11 cellular contexts compared by ENCODE assay signal in the genomic region with DNA sequence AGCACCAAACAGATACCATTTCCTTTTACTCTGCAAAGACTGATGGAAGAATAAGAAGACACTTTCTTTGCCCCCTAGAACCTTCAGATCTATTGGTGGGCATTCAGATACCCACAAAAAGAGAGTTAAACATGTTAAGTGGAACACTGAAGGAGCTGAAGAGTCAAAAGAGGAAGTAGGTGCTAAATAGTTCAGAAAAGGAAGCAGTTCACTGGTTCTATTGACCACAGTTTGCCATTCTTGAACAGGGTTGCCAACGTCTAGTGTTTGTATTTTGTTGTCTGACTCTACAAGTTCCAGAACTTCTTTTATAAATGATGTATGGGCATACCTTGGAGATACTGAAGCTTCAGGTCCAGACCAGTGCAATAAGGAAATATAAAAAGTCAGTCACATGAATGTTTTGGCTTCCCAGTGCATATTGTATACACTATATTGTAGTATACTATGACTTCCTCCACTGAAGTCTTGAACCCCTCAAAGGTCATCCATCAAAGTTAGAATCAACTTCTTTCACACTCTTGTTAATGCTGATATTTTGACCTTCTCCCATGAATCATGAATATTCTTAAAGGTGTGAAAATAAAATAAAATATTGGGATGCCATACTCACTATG. TPM values are rescaled to one million over a fixed set of nuclear protein-coding genes. Genes with fewer than 3 reads are reported as not detected.
A peak's percentile ranks its signal among the peaks of the same experiment; 100 is the strongest.
DNase-seq lines count a peak whose midpoint lies in the region; ATAC-seq, FAIRE-seq and TF ChIP-seq lines count a peak whose summit lies in the region.
"Had no signal": no experiment of that assay in that cellular context is flagged by ENCODE, and none has a peak within 500 bp of the region (broad histone marks: within the 10 kb centered on the region; RNA-seq: fewer than 3 reads in every experiment).

No MANE protein-coding gene starts in this region.

- H3K27me3 Mint-ChIP-seq in HFFc6 (ENCODE audit: insufficient read depth): no peaks in the 10 kb centered on the region

- no peak for TF ChIP-seq EP300 in GM12878 (IDR thresholded peaks at IDR 0.05; ENCODE audit: borderline replicate concordance in 1 of 2, control insufficient read depth in 1 of 2, low read depth in 2 of 2, low read length in 2 of 2)

- POLR2A ChIA-PET in GM12878 (lab: Charles Lee): no interaction called here

- peaks cover 29% of the 10 kb centered on the region for H3K4me1 Mint-ChIP-seq in HFFc6 (ENCODE audit: low read depth)

- ATAC-seq in GM18517 (IDR thresholded peaks at IDR 0.05; ENCODE audit: unreplicated experiment): peak; percentile 96
- peak; percentile 86 for ATAC-seq in GM21737 (IDR thresholded peaks at IDR 0.05; ENCODE audit: unreplicated experiment)
- peak; percentile 95 for ATAC-seq in HG03469 (IDR thresholded peaks at IDR 0.05; ENCODE audit: unreplicated experiment)
- peak; percentile 90 for ATAC-seq in GM12878

- TF ChIP-seq POLR2A in GM12878 (IDR thresholded peaks at IDR 0.05; ENCODE audit: low read depth, low read length): no peak

- H3K27me3 ChIP-seq in GM12878 (replicated peaks in 1 of 2; ENCODE audit: control insufficient read depth in 2 of 2, insufficient read depth in 2 of 2, low read length in 1 of 2): no peaks in the 10 kb centered on the region
- H3K27me3 ChIP-seq: dorsolateral prefrontal cortex had no signal

- H3K4me3 ChIP-seq in GM12878: no peak overlapping the region
- H3K4me3 ChIP-seq: dorsolateral prefrontal cortex had no signal

- no peak overlapping the region for H3K27ac Mint-ChIP-seq in HFFc6

- no peak overlapping the region for H3K4me3 Mint-ChIP-seq in HFFc6

- H3K9ac ChIP-seq in GM12878 (ENCODE audit: control insufficient read depth, insufficient read depth, low read length): no peak overlapping the region

- H3K36me3 Mint-ChIP-seq in HFFc6 (ENCODE audit: low read depth): no peaks in the 10 kb centered on the region

- H2AFZ ChIP-seq in GM12878 (ENCODE audit: control insufficient read depth, low read depth, low read length): no peak overlapping the region

- in situ Hi-C loops in GM12878 (cut with MboI): no loop called here

- H3K4me1 ChIP-seq in GM12878 (ENCODE audit: control insufficient read depth, insufficient read depth, low read length): peaks cover 5% of the 10 kb centered on the region

- H4K20me1 ChIP-seq in GM12878 (ENCODE audit: control insufficient read depth, insufficient read depth): no peaks in the 10 kb centered on the region

- H3K79me2 ChIP-seq in GM12878 (ENCODE audit: control insufficient read depth, insufficient read depth, low read length): no peaks in the 10 kb centered on the region

- TF ChIP-seq RAD21 in GM12878 (IDR thresholded peaks at IDR 0.05; ENCODE audit: insufficient read depth, low read depth, low read length): no peak

- DNase-seq in GM12878 (ENCODE audit: low read depth, low spot score) (peak; percentile 28), DMS 273 treated with DMSO at 0.1 percent for 48 hours (lab: John Stamatoyannopoulos, UW) (no peak), HFFc6 (no peak), T-helper 9 cell (no peak), HK-2 (ENCODE audit: unreplicated experiment) (no peak)
- DNase-seq: activated T-cell treated with anti-CD3 and anti-CD28 coated beads for 4 hours, dorsolateral prefrontal cortex had no signal

- no peaks in the 10 kb centered on the region for H3K36me3 ChIP-seq in GM12878 (ENCODE audit: control insufficient read depth in 2 of 2, insufficient read depth in 2 of 2, low read length in 1 of 2)

- 0% methylated on average over 1 of the region's 1 CpG for WGBS in GM12878 (ENCODE audit: insufficient coverage, insufficient replicate concordance, low lambda C conversion rate, missing lambda C conversion rate)

- H3K27ac ChIP-seq in GM12878 (ENCODE audit: control insufficient read depth, insufficient read depth): no peak overlapping the region
- H3K27ac ChIP-seq: dorsolateral prefrontal cortex had no signal

- H3K9me3 ChIP-seq in GM12878 (replicated peaks; ENCODE audit: control insufficient read depth, insufficient read depth, low read length): no peaks in the 10 kb centered on the region

- RAD21 ChIA-PET in GM12878 (lab: Charles Lee; ENCODE audit: unreplicated experiment): interaction anchor here (0.8 kb wide), 1 partner anchor 9 kb away, joined by 3 read pairs; no protein-coding TSS in a partner anchor

- TF ChIP-seq CTCF in GM12878 (IDR thresholded peaks at IDR 0.05 in 2 of 3, conservative IDR thresholded peaks at IDR 0.05 in 1 of 3; ENCODE audit: control insufficient read depth in 2 of 3, extremely low read depth in 1 of 3, insufficient read depth in 1 of 3, low read depth in 3 of 3, low read length in 3 of 3) (no peak), HFFc6 (IDR thresholded peaks at IDR 0.05) (no peak)

- intact Hi-C loops in GM12878 (cut with micrococcal nuclease; ENCODE audit: unreplicated experiment): no loop called here

- no peaks in the 10 kb centered on the region for H3K9me3 Mint-ChIP-seq in HFFc6

- CTCF ChIA-PET in GM12878 (lab: Yijun Ruan, JAX): interaction anchor here (1.0 to 3.5 kb wide), 2 partner anchors 9 to 11 kb away, joined by 3 to 21 read pairs; no protein-coding TSS in a partner anchor

- no peak overlapping the region for H3K4me2 ChIP-seq in GM12878 (ENCODE audit: control insufficient read depth, insufficient read depth)

- peak; percentile 56 for FAIRE-seq in GM12878 (lab: Jason Lieb, UNC)

- BruUV-seq in GM12878 (replicated peaks; lab: Mats Ljungman, UMichigan): no TSS peak

- SMC1A ChIA-PET in GM12878 (lab: Charles Lee; ENCODE audit: uncharacterized antibody, unreplicated experiment): interaction anchor here (3.1 kb wide), 1 partner anchor 9 kb away, joined by 11 read pairs; no protein-coding TSS in a partner anchor

TF ChIP-seq in GM12878, 131 proteins besides CTCF, POLR2A, EP300 and RAD21:
- TF ChIP-seq RUNX3 (IDR thresholded peaks at IDR 0.05; ENCODE audit: low read length) (peak; percentile 15; the same call in 1 of the 2 replicates), NR2C1 (IDR thresholded peaks at IDR 0.05) (no peak), SPI1 (IDR thresholded peaks at IDR 0.05; ENCODE audit: borderline replicate concordance, insufficient read depth, low read depth, low read length) (peak; percentile 58; the same call in 1 of the 2 replicates)

RNA-seq across cellular contexts. Expression of a gene that starts 47.5 kb away (rescaled TPM):
- total RNA-seq in GM12878 (2013; cell fraction: nucleolus; rRNA removed): not detected in 2 replicates
- not detected in 2 replicates for total RNA-seq in GM12878 (2014; rRNA removed)
- total RNA-seq in GM12878 (2014; rRNA removed; fragmentation: Illumina TruSeq; extraction: Trizol): not detected in 2 replicates
- not detected in 2 replicates for total RNA-seq in GM12878 (2021)
- polyA plus RNA-seq in GM12878 (2011; ENCODE audit: low read depth): not detected
- not detected in 2 replicates for polyA plus RNA-seq in GM12878 (2011; rRNA removed)
- not detected in 2 replicates for polyA plus RNA-seq in GM12878 (2011; cell fraction: cytosol; rRNA removed)
- not detected in 2 replicates for polyA plus RNA-seq in GM12878 (2011; cell fraction: nucleus; rRNA removed)
- polyA plus RNA-seq in GM12878 (2012): not detected in 2 replicates
- polyA plus RNA-seq in GM12878 (2014; fragmentation: Illumina TruSeq; extraction: Trizol): not detected in 2 replicates
- polyA plus RNA-seq in GM12878 (2014; fragmentation: Nextera tagmentation; extraction: Ambion mirVana): not detected
- polyA plus RNA-seq in GM12878 (2014; rRNA removed): not detected in 2 replicates
- polyA plus RNA-seq in GM12878 (2016; fragmentation: Nextera tagmentation; extraction: Ambion mirVana): not detected
- polyA minus RNA-seq in GM12878 (2011; rRNA and poly(A)+ RNA removed): not detected in 2 replicates
- not detected in 2 replicates for polyA minus RNA-seq in GM12878 (2011; cell fraction: cytosol; rRNA and poly(A)+ RNA removed)
- not detected in 2 replicates for polyA minus RNA-seq in GM12878 (2011; cell fraction: nucleus; rRNA and poly(A)+ RNA removed)
- total RNA-seq in HFFc6 (2021; fragmentation: NEBNext Ultra II Directional; extraction: Animal tissue kit (Norgen Biotek cat#: 25700)): not detected
- total RNA-seq: dorsolateral prefrontal cortex, kidney epithelial cell had no signal
